ENCODE assay signal across 2 cellular contexts in the genomic region with DNA sequence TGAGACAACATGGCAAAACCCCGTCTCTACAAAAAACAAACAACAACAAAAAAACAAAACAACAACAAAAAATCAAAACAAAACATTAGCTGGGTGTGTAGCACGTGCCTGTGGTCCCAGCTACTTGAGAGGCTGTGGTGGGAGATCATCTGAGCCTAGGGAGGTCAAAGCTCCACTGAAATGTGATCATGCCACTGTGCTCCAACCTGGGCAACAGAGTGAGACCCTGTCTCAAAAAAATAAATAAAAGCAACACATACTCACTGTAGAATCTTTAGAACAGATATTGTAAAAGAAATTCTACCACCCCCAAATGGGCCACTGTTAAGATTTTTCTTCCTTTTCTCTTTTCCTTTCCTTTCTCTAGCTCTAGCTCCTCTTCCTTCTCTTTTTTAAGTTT.
TF ChIP-seq lines count a peak whose summit lies in the region.

No MANE protein-coding gene starts in this region.

TF ChIP-seq in HepG2, 621 proteins besides CTCF, POLR2A, EP300 and RAD21:
- TF ChIP-seq RFXAP (CRISPR knock-in tag; IDR thresholded peaks at IDR 0.05; ENCODE audit: borderline replicate concordance) (no peak), ZNF121 (CRISPR knock-in tag; IDR thresholded peaks at IDR 0.05) (0 out of 2 replicates have a peak, but pooled peaks have one; percentile 15)

TF ChIP-seq in HEK293, 187 proteins besides CTCF, POLR2A, EP300 and RAD21 (continued from another document):
- TF ChIP-seq ZNF121 (tag by site-specific recombination; IDR thresholded peaks at IDR 0.05), result 0 out of 2 replicates have a peak, but pooled peaks have one; percentile 13
TF ChIP-seq in HEK293: peak in this region for 1.
